21 cellular contexts compared by ENCODE assay signal in genomic region chr4:76716020-76716419, GRCh38.
DNase-seq lines count a peak whose midpoint lies in the region; ATAC-seq, FAIRE-seq and TF ChIP-seq lines count a peak whose summit lies in the region.
"Had no signal": no experiment of that assay in that cellular context is flagged by ENCODE, and none has a peak within 500 bp of the region (broad histone marks: within the 10 kb centered on the region; RNA-seq: fewer than 3 reads in every experiment).

No MANE protein-coding gene starts in this region.

- no peaks in the 10 kb centered on the region for H3K36me3 ChIP-seq in breast epithelium
- no peaks in the 10 kb centered on the region for H3K36me3 ChIP-seq in OCI-LY3 (replicated peaks; ENCODE audit: low read depth, low read length)
- no peaks in the 10 kb centered on the region for H3K36me3 ChIP-seq in mucosa of descending colon (ENCODE audit: low read depth)
- peaks cover 3 to 5% (median 5%) of the 10 kb centered on the region in 3 donors for H3K36me3 ChIP-seq in tibial artery
- peaks cover 0 to 4% (median 0%) of the 10 kb centered on the region in 3 donors for H3K36me3 ChIP-seq in pancreas
- H3K36me3 ChIP-seq: MG63 had no signal

- H3K36me3 Mint-ChIP-seq in MCF 10A (ENCODE audit: insufficient read depth, unreplicated experiment) = peaks cover 24% of the 10 kb centered on the region

- TF ChIP-seq POLR2A in breast epithelium (IDR thresholded peaks at IDR 0.05) = no peak

- no peak overlapping the region for H3K9ac ChIP-seq in OCI-LY3 (ENCODE audit: low read length)

- peak overlapping the region; percentile 33; the same call in 1 of the 2 replicates for H3K4me2 ChIP-seq in OCI-LY3 (ENCODE audit: low read length)

- H3K4me1 ChIP-seq in breast epithelium (peaks cover 0 to 10% of the 10 kb centered on the region in 2 donors), OCI-LY3 (ENCODE audit: low read length) (peaks cover 36% of the 10 kb centered on the region), mucosa of descending colon (ENCODE audit: low read depth) (peaks cover 10% of the 10 kb centered on the region), tibial artery (peaks cover 0 to 70% (median 29%) of the 10 kb centered on the region in 4 donors), pancreas (peaks cover 0 to 8% (median 0%) of the 10 kb centered on the region in 3 donors)

- no peaks in the 10 kb centered on the region for H4K20me1 ChIP-seq in OCI-LY3 (ENCODE audit: insufficient read depth, low read length)

- H3K79me2 ChIP-seq in OCI-LY3 (ENCODE audit: low read length) = no peaks in the 10 kb centered on the region

- H2AFZ ChIP-seq in OCI-LY3 (ENCODE audit: low read depth, low read length) = no peak overlapping the region

- FAIRE-seq in pancreas (lab: Jason Lieb, UNC) = no peak
- FAIRE-seq: GM12892, GM19239, K562 had no signal

- no peak overlapping the region for H3K27ac Mint-ChIP-seq in MCF 10A (ENCODE audit: low read depth, unreplicated experiment)

- no peak for TF ChIP-seq CTCF in breast epithelium (IDR thresholded peaks at IDR 0.05)
- no peak for TF ChIP-seq CTCF in MCF 10A (IDR thresholded peaks at IDR 0.05; ENCODE audit: unreplicated experiment)
- TF ChIP-seq CTCF in OCI-LY3 (IDR thresholded peaks at IDR 0.05; ENCODE audit: low read depth, low read length) = no peak
- no peak for TF ChIP-seq CTCF in mucosa of descending colon (IDR thresholded peaks at IDR 0.05)
- TF ChIP-seq CTCF in tibial artery (IDR thresholded peaks at IDR 0.05) = no peak
- TF ChIP-seq CTCF in pancreas (IDR thresholded peaks at IDR 0.05) = no peak

- 95 to 96% methylated on average over 4 of the region's 4 CpGs for WGBS in pancreas, 2 donors

- no peaks in the 10 kb centered on the region for H3K27me3 Mint-ChIP-seq in MCF 10A (ENCODE audit: insufficient read depth, unreplicated experiment)

- peak; percentile 38 for ATAC-seq in mucosa of descending colon
- no peak for ATAC-seq in pancreas
- no peak for ATAC-seq in HG02623 (IDR thresholded peaks at IDR 0.05; ENCODE audit: unreplicated experiment)
- ATAC-seq: K562 had no signal

- H3K27me3 ChIP-seq in breast epithelium (no peaks in the 10 kb centered on the region), OCI-LY3 (ENCODE audit: low read depth, low read length) (0 out of 2 replicates have a peak, but pooled peaks cover 6% of the 10 kb centered on the region), tibial artery (no peaks in the 10 kb centered on the region), pancreas (no peaks in the 10 kb centered on the region)
- H3K27me3 ChIP-seq: MG63 had no signal

- no peaks in the 10 kb centered on the region for H3K9me3 Mint-ChIP-seq in MCF 10A (ENCODE audit: unreplicated experiment)

- CTCF ChIA-PET in MCF 10A (lab: Yijun Ruan, JAX) = interaction anchor here (0.7 to 0.9 kb wide), 2 partner anchors 293 to 322 kb away, joined by 3 read pairs; no protein-coding TSS in a partner anchor

- DNase-seq in breast epithelium (ENCODE audit: low spot score in 2 of 2) (no peak), MCF 10A (ENCODE audit: unreplicated experiment) (no peak), mucosa of descending colon (no peak), tibial artery (no peak), posterior vena cava (ENCODE audit: low spot score) (no peak), pancreas (no peak)
- DNase-seq: 8988T, DMS79 treated with DMSO at 0.1 percent for 48 hours, GDM1, GOT3, MG63, NCI-H1105 treated with DMSO at 0.1 percent for 48 hours, NCI-H187, NCI-H2171 treated with DMSO at 0.1 percent for 48 hours, NCI-H524, SHP77 treated with DMSO at 0.1 percent for 48 hours had no signal

- POLR2A ChIA-PET in MCF 10A (lab: Yijun Ruan, JAX) = interaction anchor here (0.8 to 1.7 kb wide), 5 partner anchors 8 to 21 kb away, joined by 3 to 5 read pairs (median 3); no protein-coding TSS in a partner anchor

- H3K4me3 Mint-ChIP-seq in MCF 10A (ENCODE audit: unreplicated experiment) = no peak overlapping the region

- intact Hi-C loops in breast epithelium (cut with DNase I; ENCODE audit: low total_unique reads) = no loop called here
- intact Hi-C loops in MCF 10A (cut with micrococcal nuclease) = no loop called here
- intact Hi-C loops in mucosa of descending colon (cut with DNase I, micrococcal nuclease) = no loop called here
- intact Hi-C loops in tibial artery (cut with DNase I; ENCODE audit: low total_unique reads) = no loop called here
- intact Hi-C loops in posterior vena cava (cut with DNase I) = no loop called here
- intact Hi-C loops in pancreas (cut with DNase I) = no loop called here

- peak overlapping the region; percentile 34 to 69 for H3K27ac ChIP-seq in breast epithelium
- H3K27ac ChIP-seq in OCI-LY3 (ENCODE audit: low read length) = no peak overlapping the region
- H3K27ac ChIP-seq in tibial artery = peak overlapping the region; percentile 48 to 66
- H3K27ac ChIP-seq in pancreas = no peak overlapping the region

- peaks cover 32% of the 10 kb centered on the region for H3K4me1 Mint-ChIP-seq in MCF 10A (ENCODE audit: insufficient read depth, unreplicated experiment)

- H3K9me3 ChIP-seq in breast epithelium (no peaks in the 10 kb centered on the region), OCI-LY3 (ENCODE audit: insufficient read depth, low read length) (no peaks in the 10 kb centered on the region), mucosa of descending colon (no peaks in the 10 kb centered on the region), tibial artery (no peaks in the 10 kb centered on the region), pancreas (no peaks in the 10 kb centered on the region)
- H3K9me3 ChIP-seq: MG63 had no signal

- no peak overlapping the region for H3K4me3 ChIP-seq in breast epithelium
- H3K4me3 ChIP-seq in OCI-LY3 (ENCODE audit: low read length) = no peak overlapping the region
- H3K4me3 ChIP-seq in mucosa of descending colon = no peak overlapping the region
- no peak overlapping the region for H3K4me3 ChIP-seq in tibial artery
- no peak overlapping the region for H3K4me3 ChIP-seq in pancreas
- H3K4me3 ChIP-seq: K562, MG63 had no signal

- no TSS peak for BruUV-seq in MCF 10A (replicated peaks; lab: Mats Ljungman, UMichigan)

Comparison
In these comparisons a context has a peak if more than half of its experiments do, and no peak if none do; other contexts are left out.
1. H3K27ac ChIP-seq: peak in breast epithelium (2 of 2) and tibial artery (2 of 2); none in OCI-LY3 (single experiment) and pancreas (0 of 4).